ENCODE assay signal across 23 cellular contexts in genomic region chr18:69490072-69490471, GRCh38.
"Had no signal": no experiment of that assay in that cellular context is flagged by ENCODE, and none has a peak within 500 bp of the region (broad histone marks: within the 10 kb centered on the region; RNA-seq: fewer than 3 reads in every experiment).

No MANE protein-coding gene starts in this region.

- H3K27me3 ChIP-seq: esophagus muscularis mucosa, spleen, upper lobe of left lung had no signal

- H3K4me1 Mint-ChIP-seq: activated CD4-positive, alpha-beta T cell treated with anti-CD3 and anti-CD28 coated beads, Interleukin-2, amount 10 ng/mL, durations not matched to agents 7 days and 5 days; activated CD8-positive, alpha-beta memory T cell treated with anti-CD3 and anti-CD28 coated beads, Interleukin-2, amount 10 ng/mL, durations not matched to agents 7 days and 5 days; activated naive CD8-positive, alpha-beta T cell treated with anti-CD3 and anti-CD28 coated beads, Interleukin-2, amount 50 U/mL, for 24 hours; brain; naive thymus-derived CD4-positive, alpha-beta T cell; T-cell had no signal

- ATAC-seq: activated CD8-positive, alpha-beta memory T cell treated with anti-CD3 and anti-CD28 coated beads, Interleukin-2, amount 10 ng/mL, durations not matched to agents 7 days and 5 days; activated CD8-positive, alpha-beta T cell treated with anti-CD3 and anti-CD28 coated beads for 36 hours; activated naive CD8-positive, alpha-beta T cell treated with anti-CD3 and anti-CD28 coated beads, Interleukin-2, amount 50 U/mL, for 24 hours; left lobe of liver; naive thymus-derived CD4-positive, alpha-beta T cell; T-cell had no signal

- H3K9me3 Mint-ChIP-seq: activated CD4-positive, alpha-beta T cell treated with anti-CD3 and anti-CD28 coated beads, Interleukin-2, amount 10 ng/mL, durations not matched to agents 7 days and 5 days; activated CD8-positive, alpha-beta T cell treated with anti-CD3 and anti-CD28 coated beads for 36 hours; activated naive CD8-positive, alpha-beta T cell treated with anti-CD3 and anti-CD28 coated beads, Interleukin-2, amount 50 U/mL, for 24 hours; T-cell; T-helper 2 cell treated with Interferon-gamma antibody and Interleukin-4, amounts not matched to agents 5 μg/mL and 100 μg/mL, for 36 hours had no signal

- H3K27ac ChIP-seq: esophagus muscularis mucosa, spleen, upper lobe of left lung, WERI-Rb-1 had no signal

- H3K27me3 Mint-ChIP-seq: activated CD4-positive, alpha-beta T cell treated with anti-CD3 and anti-CD28 coated beads, Interleukin-2, amount 10 ng/mL, durations not matched to agents 7 days and 5 days; brain; progenitor cell of endocrine pancreas had no signal

- DNase-seq: activated CD4-positive, alpha-beta T cell treated with anti-CD3 and anti-CD28 coated beads, Interleukin-2, amount 10 ng/mL, durations not matched to agents 7 days and 5 days; activated CD4-positive, CD25-positive, alpha-beta regulatory T cell treated with anti-CD3 and anti-CD28 coated beads, Interleukin-2, amount 50 U/mL, for 72 hours; activated CD8-positive, alpha-beta memory T cell treated with anti-CD3 and anti-CD28 coated beads, Interleukin-2, amount 10 ng/mL, durations not matched to agents 7 days and 5 days; activated CD8-positive, alpha-beta T cell treated with anti-CD3 and anti-CD28 coated beads for 36 hours; activated gamma-delta T cell; activated naive CD4-positive, alpha-beta T cell treated with anti-CD3 and anti-CD28 coated beads, Interleukin-2, amount 50 U/mL, for 16 hours; activated naive CD8-positive, alpha-beta T cell treated with anti-CD3 and anti-CD28 coated beads, Interleukin-2, amount 50 U/mL, for 24 hours; activated T-cell treated with anti-CD3 and anti-CD28 coated beads for 4 hours; anterior cingulate cortex; naive thymus-derived CD4-positive, alpha-beta T cell; retina; spleen; stimulated activated CD4-positive, alpha-beta T cell treated with anti-CD3 and anti-CD28 coated beads, Interleukin-4, amount 100 ng/mL, for 1 hour; stimulated activated naive CD4-positive, alpha-beta T cell treated with Interleukin-2 at 50 U/mL for 16 hours; T-cell; upper lobe of left lung; WERI-Rb-1 had no signal

- H3K4me3 ChIP-seq: esophagus muscularis mucosa, lung, spleen, upper lobe of left lung had no signal

- H3K36me3 ChIP-seq: esophagus muscularis mucosa, spleen, upper lobe of left lung, WERI-Rb-1 had no signal

- H3K4me1 ChIP-seq: esophagus muscularis mucosa, spleen had no signal

- H3K27ac Mint-ChIP-seq: activated CD4-positive, alpha-beta T cell treated with anti-CD3 and anti-CD28 coated beads, Interleukin-2, amount 10 ng/mL, durations not matched to agents 7 days and 5 days; activated CD8-positive, alpha-beta memory T cell treated with anti-CD3 and anti-CD28 coated beads, Interleukin-2, amount 10 ng/mL, durations not matched to agents 7 days and 5 days; activated CD8-positive, alpha-beta T cell treated with anti-CD3 and anti-CD28 coated beads for 36 hours; activated naive CD8-positive, alpha-beta T cell treated with anti-CD3 and anti-CD28 coated beads, Interleukin-2, amount 50 U/mL, for 24 hours; brain; progenitor cell of endocrine pancreas; T-cell; T-helper 2 cell treated with Interferon-gamma antibody and Interleukin-4, amounts not matched to agents 5 μg/mL and 100 μg/mL, for 36 hours had no signal

- H3K4me3 Mint-ChIP-seq: activated CD4-positive, alpha-beta T cell treated with anti-CD3 and anti-CD28 coated beads, Interleukin-2, amount 10 ng/mL, durations not matched to agents 7 days and 5 days; activated CD8-positive, alpha-beta memory T cell treated with anti-CD3 and anti-CD28 coated beads, Interleukin-2, amount 10 ng/mL, durations not matched to agents 7 days and 5 days; activated CD8-positive, alpha-beta T cell treated with anti-CD3 and anti-CD28 coated beads for 36 hours; activated naive CD8-positive, alpha-beta T cell treated with anti-CD3 and anti-CD28 coated beads, Interleukin-2, amount 50 U/mL, for 24 hours; brain; naive thymus-derived CD4-positive, alpha-beta T cell; T-cell; T-helper 2 cell treated with Interferon-gamma antibody and Interleukin-4, amounts not matched to agents 5 μg/mL and 100 μg/mL, for 36 hours had no signal

- H3K36me3 Mint-ChIP-seq: activated CD8-positive, alpha-beta memory T cell treated with anti-CD3 and anti-CD28 coated beads, Interleukin-2, amount 10 ng/mL, durations not matched to agents 7 days and 5 days; T-cell had no signal
